ENCODE assay signal across 30 cellular contexts in the genomic region with DNA sequence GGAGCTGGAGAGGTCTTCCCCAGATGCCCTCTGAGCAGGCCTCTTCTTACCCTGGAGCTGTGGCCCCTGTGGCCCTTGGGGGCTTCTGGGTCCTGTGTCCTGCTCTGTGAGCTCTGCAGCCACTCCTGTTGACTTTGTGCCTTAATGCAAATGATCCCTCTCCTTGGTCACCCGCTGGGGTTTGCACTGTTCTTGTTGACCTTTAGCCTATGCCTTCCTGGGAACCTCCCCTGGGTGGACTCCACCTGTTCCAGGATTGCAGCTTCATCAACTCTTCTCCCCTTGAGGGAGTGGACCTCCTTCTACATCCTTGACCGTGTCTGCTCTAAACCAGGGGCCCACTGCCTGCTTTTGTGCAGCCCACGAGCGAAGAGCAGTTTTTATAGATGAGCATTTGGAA.
"Had no signal": no experiment of that assay in that cellular context is flagged by ENCODE, and none has a peak within 500 bp of the region (broad histone marks: within the 10 kb centered on the region; RNA-seq: fewer than 3 reads in every experiment).

No MANE protein-coding gene starts in this region.

- H3K27ac Mint-ChIP-seq: dendritic cell treated with granulocyte-macrophage colony-stimulating factor and Interleukin-4, amounts not matched to agents 40 ng/mL and 50 ng/mL, for 4 days; endodermal cell; immature natural killer cell; mesothelial cell of epicardium had no signal

- H3K4me3 Mint-ChIP-seq: dendritic cell treated with granulocyte-macrophage colony-stimulating factor and Interleukin-4, amounts not matched to agents 40 ng/mL and 50 ng/mL, for 4 days; endodermal cell; immature natural killer cell; mesothelial cell of epicardium; naive thymus-derived CD8-positive, alpha-beta T cell; stimulated activated naive CD8-positive, alpha-beta T cell treated with anti-CD3 and anti-CD28 coated beads, Interleukin-15, amount 100 ng/mL, for 72 hours had no signal

- H3K9me3 ChIP-seq: esophagus muscularis mucosa, gastroesophageal sphincter, heart right ventricle, neutrophil, pancreas, right lobe of liver, suprapubic skin, upper lobe of left lung had no signal

- H3K4me1 Mint-ChIP-seq: immature natural killer cell; stimulated activated naive CD8-positive, alpha-beta T cell treated with anti-CD3 and anti-CD28 coated beads, Interleukin-15, amount 100 ng/mL, for 72 hours had no signal

- H3K36me3 Mint-ChIP-seq: immature natural killer cell; mesothelial cell of epicardium; naive thymus-derived CD8-positive, alpha-beta T cell had no signal

- H3K27me3 ChIP-seq: foreskin keratinocyte, pancreas, right lobe of liver, upper lobe of left lung had no signal

- DNase-seq: central memory CD4-positive, alpha-beta T cell; effector CD8-positive, alpha-beta T cell; foreskin keratinocyte; heart right ventricle; hippocampal formation; mesenchymal stem cell; naive thymus-derived CD8-positive, alpha-beta T cell; pancreas; right lobe of liver; stimulated activated CD4-positive, alpha-beta T cell treated with anti-CD3 and anti-CD28 coated beads, Interleukin-12 subunit alpha, Interleukin-12 subunit beta, amount 100 ng/mL, for 4 hours; stimulated activated CD4-positive, alpha-beta T cell treated with anti-CD3 and anti-CD28 coated beads, Interleukin-1b, Interleukin-23, amount 100 ng/mL, for 48 hours; stimulated activated CD4-positive, alpha-beta T cell treated with anti-CD3 and anti-CD28 coated beads, Interleukin-4, amount 100 ng/mL, for 1 hour; stimulated activated CD8-positive, alpha-beta memory T cell treated with anti-CD3 and anti-CD28 coated beads, Interleukin-4, amount 100 ng/mL, for 48 hours; stimulated activated naive CD4-positive, alpha-beta T cell; stimulated activated naive CD8-positive, alpha-beta T cell treated with anti-CD3 and anti-CD28 coated beads, Interleukin-15, amount 100 ng/mL, for 72 hours; upper lobe of left lung had no signal

- FAIRE-seq: colon, endothelial cell of umbilical vein, keratinocyte, pancreas, urothelium cell line had no signal

- H3K27ac ChIP-seq: esophagus muscularis mucosa, foreskin keratinocyte, gastroesophageal sphincter, heart right ventricle, neutrophil, pancreas, right lobe of liver, suprapubic skin, upper lobe of left lung had no signal

- H3K4me2 ChIP-seq: smooth muscle cell had no signal

- H3K36me3 ChIP-seq: esophagus muscularis mucosa, gastroesophageal sphincter, heart right ventricle, neutrophil, pancreas, right lobe of liver, suprapubic skin, upper lobe of left lung had no signal

- H3K4me3 ChIP-seq: esophagus muscularis mucosa, gastroesophageal sphincter, heart right ventricle, lung, pancreas, right lobe of liver, smooth muscle cell, suprapubic skin, upper lobe of left lung had no signal

- H3K9me3 Mint-ChIP-seq: dendritic cell treated with granulocyte-macrophage colony-stimulating factor and Interleukin-4, amounts not matched to agents 40 ng/mL and 50 ng/mL, for 4 days; immature natural killer cell; mesothelial cell of epicardium; stimulated activated naive CD8-positive, alpha-beta T cell treated with anti-CD3 and anti-CD28 coated beads, Interleukin-15, amount 100 ng/mL, for 72 hours had no signal

- H3K4me1 ChIP-seq: esophagus muscularis mucosa, gastroesophageal sphincter, heart right ventricle, pancreas, right lobe of liver, suprapubic skin, upper lobe of left lung had no signal
